ENCODE assay signal across 8 cellular contexts in genomic region chr3:173473237-173473636, GRCh38.
"Had no signal": no experiment of that assay in that cellular context is flagged by ENCODE, and none has a peak within 500 bp of the region (broad histone marks: within the 10 kb centered on the region; RNA-seq: fewer than 3 reads in every experiment).

No MANE protein-coding gene starts in this region.

- H3K36me3 ChIP-seq: HAP-1 had no signal

- ATAC-seq: HCT116 had no signal

- H3K4me3 ChIP-seq: GM23248, HAP-1 had no signal

- H3K27ac ChIP-seq: GM23248, HL-60 had no signal

- H3K9ac ChIP-seq: GM23248 had no signal

- H2AFZ ChIP-seq: GM23248 had no signal

- H3K9me3 ChIP-seq: HAP-1 had no signal

- DNase-seq: GM23248, GOT3, H7, HFFc6, KG1 had no signal

- H3K4me1 ChIP-seq: HAP-1 had no signal
